20 cellular contexts compared by ENCODE assay signal in the genomic region with DNA sequence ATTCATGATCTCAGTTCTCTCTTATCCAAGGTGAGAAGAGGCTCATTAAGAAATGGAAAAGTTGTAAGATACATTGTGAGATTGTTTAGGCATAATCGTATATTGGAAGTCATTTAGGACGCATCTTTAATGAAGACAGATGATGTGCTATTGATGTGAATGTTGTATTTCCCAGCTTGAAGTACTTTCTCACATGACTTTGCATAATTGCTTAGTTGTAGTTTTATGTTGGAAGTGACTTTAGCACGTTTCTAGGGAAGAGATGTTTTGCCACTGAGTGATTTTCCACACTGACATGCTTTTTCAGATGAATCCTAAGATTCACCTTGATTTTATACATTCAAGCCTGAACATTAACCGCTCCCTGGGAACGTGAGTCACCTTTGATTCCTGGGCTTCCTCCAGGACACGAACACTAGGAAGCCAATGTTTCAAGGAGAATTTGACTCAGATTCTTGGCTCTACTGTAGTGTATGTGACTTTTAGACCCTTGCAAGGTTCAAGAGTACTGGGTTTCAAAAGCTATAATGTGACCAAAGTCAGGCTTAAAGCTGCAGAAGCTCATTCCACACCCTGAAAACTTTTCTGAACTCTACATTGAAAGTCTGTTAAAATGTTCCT. TPM values are rescaled to one million over a fixed set of nuclear protein-coding genes. Genes with fewer than 3 reads are reported as not detected.
DNase-seq lines count a peak whose midpoint lies in the region; ATAC-seq and TF ChIP-seq lines count a peak whose summit lies in the region.
"Had no signal": no experiment of that assay in that cellular context is flagged by ENCODE, and none has a peak within 500 bp of the region (broad histone marks: within the 10 kb centered on the region; RNA-seq: fewer than 3 reads in every experiment).

No MANE protein-coding gene starts in this region.

- no peak overlapping the region for H3K27ac ChIP-seq in breast epithelium
- H3K27ac ChIP-seq: SJSA1, tibial nerve had no signal

- H3K27me3 ChIP-seq in breast epithelium (no peaks in the 10 kb centered on the region), HAP-1 (ENCODE audit: low read depth) (no peaks in the 10 kb centered on the region)
- H3K27me3 ChIP-seq: SJSA1, tibial nerve had no signal

- TF ChIP-seq CTCF in MCF 10A (IDR thresholded peaks at IDR 0.05; ENCODE audit: unreplicated experiment) = no peak
- TF ChIP-seq CTCF in breast epithelium (IDR thresholded peaks at IDR 0.05) = no peak
- TF ChIP-seq CTCF in astrocyte of the cerebellum (IDR thresholded peaks at IDR 0.05; ENCODE audit: low read depth, low read length, missing control alignments) = no peak

- CTCF ChIA-PET in MCF 10A (lab: Yijun Ruan, JAX) = interaction anchor here (0.6 to 4.6 kb wide), 10 partner anchors 8 to 518 kb away, joined by 3 to 76 read pairs (median 4); no protein-coding TSS in a partner anchor

- BruUV-seq in MCF 10A (replicated peaks; lab: Mats Ljungman, UMichigan) = no TSS peak

- peaks cover 9% of the 10 kb centered on the region for H3K4me1 Mint-ChIP-seq in MCF 10A (ENCODE audit: insufficient read depth, unreplicated experiment)
- no peaks in the 10 kb centered on the region for H3K4me1 Mint-ChIP-seq in natural killer cell treated with Interleukin-12 subunit alpha and Interleukin-12 subunit beta and Interleukin-15 and Interleukin-18, amount 100 ng/mL, for 72 hours (ENCODE audit: low read depth in 2 of 2)

- DNase-seq in MCF 10A (ENCODE audit: unreplicated experiment) (peak; percentile 74), breast epithelium (ENCODE audit: low spot score in 2 of 2) (no peak), astrocyte of the cerebellum (ENCODE audit: low read depth) (peak; percentile 64), fibroblast of peridontal ligament (ENCODE audit: extremely low read depth) (peak; percentile 13), HAP-1 (ENCODE audit: low spot score in 2 of 2) (no peak), anterior cingulate cortex (lab: John Stamatoyannopoulos, UW) (no peak)
- no peak for DNase-seq in natural killer cell treated with Interleukin-12 subunit alpha and Interleukin-12 subunit beta and Interleukin-15 and Interleukin-18, amount 100 ng/mL, for 72 hours (ENCODE audit: low spot score)
- DNase-seq: 8988T; activated T-cell treated with anti-CD3 and anti-CD28 coated beads, Interleukin-2, amount 50 U/mL, for 24 hours; CD8-positive, alpha-beta T cell; kidney; MM.1S; NCI-H2029 treated with DMSO at 0.1 percent for 48 hours; NCI-H510A treated with DMSO at 0.1 percent for 48 hours; nucleus accumbens; T1000 had no signal

- in situ Hi-C loops in astrocyte of the cerebellum (cut with HindIII; ENCODE audit: low sequenced_read_pairs) = no loop called here
- in situ Hi-C loops in HAP-1 (cut with MboI; ENCODE audit: low sequenced_read_pairs) = loop anchor here (25.0 kb wide), 1 partner anchor 501 kb away; no protein-coding TSS in a partner anchor

- no peak overlapping the region for H3K4me3 Mint-ChIP-seq in MCF 10A (ENCODE audit: unreplicated experiment)
- no peak overlapping the region for H3K4me3 Mint-ChIP-seq in natural killer cell treated with Interleukin-12 subunit alpha and Interleukin-12 subunit beta and Interleukin-15 and Interleukin-18, amount 100 ng/mL, for 72 hours
- H3K4me3 Mint-ChIP-seq: activated naive CD8-positive, alpha-beta T cell; activated T-cell treated with anti-CD3 and anti-CD28 coated beads, Interleukin-2, amount 50 U/mL, for 24 hours; CD8-positive, alpha-beta T cell had no signal

- no peaks in the 10 kb centered on the region for H3K27me3 Mint-ChIP-seq in MCF 10A (ENCODE audit: insufficient read depth, unreplicated experiment)
- no peaks in the 10 kb centered on the region for H3K27me3 Mint-ChIP-seq in natural killer cell treated with Interleukin-12 subunit alpha and Interleukin-12 subunit beta and Interleukin-15 and Interleukin-18, amount 100 ng/mL, for 72 hours
- H3K27me3 Mint-ChIP-seq: activated naive CD8-positive, alpha-beta T cell; activated T-cell treated with anti-CD3 and anti-CD28 coated beads, Interleukin-2, amount 50 U/mL, for 24 hours had no signal

- H3K9me3 ChIP-seq in breast epithelium (no peaks in the 10 kb centered on the region), HAP-1 (no peaks in the 10 kb centered on the region)
- H3K9me3 ChIP-seq: SJSA1, tibial nerve had no signal

- H3K36me3 ChIP-seq in breast epithelium (no peaks in the 10 kb centered on the region), HAP-1 (replicated peaks) (peaks cover 5% of the 10 kb centered on the region; the same call in 1 of the 2 replicates)

- H3K36me3 Mint-ChIP-seq in MCF 10A (ENCODE audit: insufficient read depth, unreplicated experiment) = peaks cover 48% of the 10 kb centered on the region
- peaks cover 6% of the 10 kb centered on the region for H3K36me3 Mint-ChIP-seq in natural killer cell treated with Interleukin-12 subunit alpha and Interleukin-12 subunit beta and Interleukin-15 and Interleukin-18, amount 100 ng/mL, for 72 hours
- H3K36me3 Mint-ChIP-seq: activated naive CD8-positive, alpha-beta T cell had no signal

- intact Hi-C loops in MCF 10A (cut with micrococcal nuclease) (no loop called here), breast epithelium (cut with DNase I; ENCODE audit: low total_unique reads) (no loop called here)

- H3K4me1 ChIP-seq in breast epithelium = no peaks in the 10 kb centered on the region
- no peaks in the 10 kb centered on the region for H3K4me1 ChIP-seq in HAP-1
- H3K4me1 ChIP-seq: SJSA1, tibial nerve had no signal

- no peak for TF ChIP-seq POLR2A in breast epithelium (IDR thresholded peaks at IDR 0.05)
- no peak for TF ChIP-seq POLR2A in GM18505 (IDR thresholded peaks at IDR 0.05; ENCODE audit: borderline replicate concordance, extremely low read depth, insufficient read depth, insufficient read length)

- no peak for ATAC-seq in natural killer cell treated with Interleukin-12 subunit alpha and Interleukin-12 subunit beta and Interleukin-15 and Interleukin-18, amount 100 ng/mL, for 72 hours
- no peak for ATAC-seq in GM18505 (IDR thresholded peaks at IDR 0.05; ENCODE audit: unreplicated experiment)
- ATAC-seq: CD8-positive, alpha-beta T cell had no signal

- peak overlapping the region; percentile 22 for H3K27ac Mint-ChIP-seq in MCF 10A (ENCODE audit: low read depth, unreplicated experiment)
- no peak overlapping the region for H3K27ac Mint-ChIP-seq in natural killer cell treated with Interleukin-12 subunit alpha and Interleukin-12 subunit beta and Interleukin-15 and Interleukin-18, amount 100 ng/mL, for 72 hours
- H3K27ac Mint-ChIP-seq: activated naive CD8-positive, alpha-beta T cell; CD8-positive, alpha-beta T cell had no signal

- H3K9me3 Mint-ChIP-seq in MCF 10A (ENCODE audit: unreplicated experiment) = no peaks in the 10 kb centered on the region
- H3K9me3 Mint-ChIP-seq in natural killer cell treated with Interleukin-12 subunit alpha and Interleukin-12 subunit beta and Interleukin-15 and Interleukin-18, amount 100 ng/mL, for 72 hours = no peaks in the 10 kb centered on the region
- H3K9me3 Mint-ChIP-seq: activated T-cell treated with anti-CD3 and anti-CD28 coated beads, Interleukin-2, amount 50 U/mL, for 24 hours; CD8-positive, alpha-beta T cell had no signal

- H3K4me3 ChIP-seq in breast epithelium = no peak overlapping the region
- no peak overlapping the region for H3K4me3 ChIP-seq in astrocyte of the cerebellum (ENCODE audit: low read depth, low read length)
- H3K4me3 ChIP-seq in HAP-1 = no peak overlapping the region
- H3K4me3 ChIP-seq: SJSA1, tibial nerve had no signal

- POLR2A ChIA-PET in MCF 10A (lab: Yijun Ruan, JAX) = interaction anchor here (0.7 to 2.2 kb wide), 6 partner anchors 11 to 379 kb away, joined by 3 to 6 read pairs (median 4); partner anchors contain the start of genes ATF3, NSL1 and TATDN3

RNA-seq across cellular contexts. Expression of gene ANGEL2, which starts 27.9 kb away (rescaled TPM):
- 87.1 and 89.7 TPM in 2 replicates for total RNA-seq in MCF 10A (2022)
- total RNA-seq in breast epithelium = 10 to 100 TPM; 60.5 to 84.0 (median 72.4) TPM
- total RNA-seq in natural killer cell treated with Interleukin-12 subunit alpha and Interleukin-12 subunit beta and Interleukin-15 and Interleukin-18, amount 100 ng/mL, for 72 hours = 10 to 100 TPM; 40.0 to 58.4 TPM

RNA-seq across cellular contexts. Expression of gene VASH2, which starts 37.5 kb away (rescaled TPM):
- total RNA-seq in MCF 10A (2022) = not detected in 2 replicates
- 1 to 10 TPM; 2.3 to 4.0 (median 2.9) TPM for total RNA-seq in breast epithelium
- total RNA-seq in natural killer cell treated with Interleukin-12 subunit alpha and Interleukin-12 subunit beta and Interleukin-15 and Interleukin-18, amount 100 ng/mL, for 72 hours = under 1 TPM in 1 of 2 donors, not detected in 1; 0.81 TPM
- total RNA-seq: CD8-positive, alpha-beta T cell had no signal

Comparison
In these comparisons a context has a peak if more than half of its experiments do, and no peak if none do; other contexts are left out.
1. DNase-seq: peak in MCF 10A (single experiment), astrocyte of the cerebellum (single experiment) and fibroblast of peridontal ligament (single experiment); none in breast epithelium (0 of 2), natural killer cell treated with Interleukin-12 subunit alpha and Interleukin-12 subunit beta and Interleukin-15 and Interleukin-18, amount 100 ng/mL, for 72 hours (single experiment), HAP-1 (0 of 2) and anterior cingulate cortex (0 of 58).